ENCODE assay signal across 11 cellular contexts in genomic region chrX:55336176-55336575, GRCh38.
"Had no signal": no experiment of that assay in that cellular context is flagged by ENCODE, and none has a peak within 500 bp of the region (broad histone marks: within the 10 kb centered on the region; RNA-seq: fewer than 3 reads in every experiment).

No MANE protein-coding gene starts in this region.

- FAIRE-seq: H1, H54 had no signal

- H3K36me3 ChIP-seq: HAP-1 had no signal

- DNase-seq: GM23248, GOT3, H7, H9, HCEC 1CT, HFFc6 had no signal

- H3K4me3 ChIP-seq: GM23248, GM23338, HAP-1 had no signal

- ATAC-seq: GM23338, HCT116 had no signal
